In the genomic region with DNA sequence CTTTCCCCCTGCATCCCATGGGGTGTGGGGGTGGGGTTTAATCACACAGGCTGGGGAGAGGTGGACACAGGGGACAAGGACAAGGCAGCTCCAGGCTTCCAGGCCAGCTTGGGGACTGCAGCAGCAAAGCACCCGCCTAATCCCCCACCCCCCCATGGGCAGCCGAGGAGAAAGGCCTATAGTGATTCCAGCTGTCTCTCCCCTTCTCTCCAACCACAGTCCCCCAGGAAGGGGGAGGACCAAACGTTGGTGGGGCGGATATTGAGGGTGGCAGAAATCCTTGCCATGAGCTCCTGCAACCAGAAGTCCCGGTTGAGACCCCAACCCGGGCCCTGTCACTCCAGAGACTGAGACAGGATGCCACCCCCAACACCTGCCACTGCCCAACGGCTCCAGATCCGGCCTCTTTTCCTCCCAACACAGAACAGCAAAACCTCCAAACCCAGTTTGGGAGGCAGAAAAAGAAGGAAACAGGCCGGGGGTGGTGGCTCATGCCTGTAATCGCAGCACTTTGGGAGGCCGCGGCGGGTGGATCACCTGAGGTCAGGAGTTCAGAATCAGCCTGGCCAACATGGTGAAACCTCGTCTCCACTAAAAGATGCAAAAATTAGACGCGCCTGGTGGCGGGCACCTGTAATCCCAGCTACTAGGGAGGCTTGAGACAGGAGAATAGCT, we compare ENCODE assay signal across 8 cellular contexts. TPM values are rescaled to one million over a fixed set of nuclear protein-coding genes. Genes with fewer than 3 reads are reported as not detected.
DNase-seq lines count a peak whose midpoint lies in the region; ATAC-seq, FAIRE-seq and TF ChIP-seq lines count a peak whose summit lies in the region.

No MANE protein-coding gene starts in this region.

- peaks cover 10% of the 10 kb centered on the region for H3K36me3 ChIP-seq in lower lobe of right lung
- no peaks in the 10 kb centered on the region for H3K36me3 ChIP-seq in testis (ENCODE audit: low read depth, missing control alignments)

- intact Hi-C loops in lower lobe of right lung (cut with DNase I) (no loop called here), testis (cut with DNase I; ENCODE audit: low total_unique reads) (no loop called here)

- no peaks in the 10 kb centered on the region for H3K27me3 ChIP-seq in lower lobe of right lung (ENCODE audit: low read depth)
- H3K27me3 ChIP-seq in testis: no peaks in the 10 kb centered on the region

- no peaks in the 10 kb centered on the region for H3K36me3 Mint-ChIP-seq in activated T-cell treated with anti-CD3 and anti-CD28 coated beads, Interleukin-2, amount 50 U/mL, for 4 hours (ENCODE audit: insufficient read depth)

- H3K4me1 ChIP-seq in lower lobe of right lung (peaks cover 69% of the 10 kb centered on the region), testis (peaks cover 7% of the 10 kb centered on the region)

- H3K27me3 Mint-ChIP-seq in activated T-cell treated with anti-CD3 and anti-CD28 coated beads, Interleukin-2, amount 50 U/mL, for 4 hours (ENCODE audit: low read depth): peaks cover 8% of the 10 kb centered on the region

- no peaks in the 10 kb centered on the region for H3K9me3 ChIP-seq in lower lobe of right lung
- no peaks in the 10 kb centered on the region for H3K9me3 ChIP-seq in testis

- no peak for FAIRE-seq in HTR-8/SVneo (lab: Jason Lieb, UNC)

- ATAC-seq in activated T-cell treated with anti-CD3 and anti-CD28 coated beads, Interleukin-2, amount 50 U/mL, for 4 hours: no peak
- ATAC-seq in lower lobe of right lung: no peak
- ATAC-seq in HG03432 (IDR thresholded peaks at IDR 0.05; ENCODE audit: unreplicated experiment): no peak

- peak overlapping the region; percentile 68 for H3K4me3 Mint-ChIP-seq in activated T-cell treated with anti-CD3 and anti-CD28 coated beads, Interleukin-2, amount 50 U/mL, for 4 hours

- H3K27ac ChIP-seq in caudate nucleus (ENCODE audit: low read depth, low read length) (peak overlapping the region; percentile 21), lower lobe of right lung (peak overlapping the region; percentile 93), testis (no peak overlapping the region)

- DNase-seq in activated T-cell treated with anti-CD3 and anti-CD28 coated beads, Interleukin-2, amount 50 U/mL, for 4 hours: no peak
- DNase-seq in activated T-cell treated with anti-CD3 and anti-CD28 coated beads for 4 hours (no peak), caudate nucleus (lab: John Stamatoyannopoulos, UW) (no peak), lower lobe of right lung (no peak), testis (no peak), HTR-8/SVneo (ENCODE audit: insufficient read length, low spot score) (no peak), NOMO-1 treated with dmso at 0.1 percent for 144 hours (lab: John Stamatoyannopoulos, UW; ENCODE audit: unreplicated experiment) (no peak)

- H3K4me3 ChIP-seq in lower lobe of right lung: peak overlapping the region; percentile 78
- H3K4me3 ChIP-seq in testis: peak overlapping the region; percentile 63 to 70

- no peak for TF ChIP-seq POLR2A in testis (IDR thresholded peaks at IDR 0.05)

- WGBS in testis, 2 donors: 26 to 38% methylated on average over 11 to 17 of the region's 17 CpGs

- no peaks in the 10 kb centered on the region for H3K9me3 Mint-ChIP-seq in activated T-cell treated with anti-CD3 and anti-CD28 coated beads, Interleukin-2, amount 50 U/mL, for 4 hours

- H3K4me1 Mint-ChIP-seq in activated T-cell treated with anti-CD3 and anti-CD28 coated beads, Interleukin-2, amount 50 U/mL, for 4 hours (ENCODE audit: low read depth): peaks cover 44% of the 10 kb centered on the region

- TF ChIP-seq CTCF in lower lobe of right lung (IDR thresholded peaks at IDR 0.05): no peak
- TF ChIP-seq CTCF in testis (IDR thresholded peaks at IDR 0.05): no peak

RNA-seq across cellular contexts. Expression of gene EPHA2, which starts 1.7 kb away (rescaled TPM):
- total RNA-seq in activated T-cell treated with anti-CD3 and anti-CD28 coated beads, Interleukin-2, amount 50 U/mL, for 4 hours: under 1 TPM; 0.29 to 0.35 (median 0.33) TPM
- total RNA-seq in lower lobe of right lung (20.4 TPM), testis (10 to 100 TPM in 1 of 2 donors, 1 to 10 TPM in 1; 5.7 to 14.1 TPM)
- polyA plus RNA-seq in testis (ENCODE audit: insufficient read depth, low read depth, low replicate concordance): 5.1 TPM

RNA-seq across cellular contexts. Expression of gene ARHGEF19, which starts 58.3 kb away (rescaled TPM):
- total RNA-seq in activated T-cell treated with anti-CD3 and anti-CD28 coated beads, Interleukin-2, amount 50 U/mL, for 4 hours: 10 to 100 TPM; 10.6 to 16.6 (median 11.1) TPM
- total RNA-seq in lower lobe of right lung (15.6 TPM), testis (10 to 100 TPM in 1 of 2 donors, 1 to 10 TPM in 1; 8.5 to 10.1 TPM)
- 6.0 TPM for polyA plus RNA-seq in testis (ENCODE audit: insufficient read depth, low read depth, low replicate concordance)

Comparison
In these comparisons a context has a peak if more than half of its experiments do, and no peak if none do; other contexts are left out.
1. H3K27ac ChIP-seq: peak in caudate nucleus (single experiment) and lower lobe of right lung (single experiment); none in testis (0 of 2).
2. RNA of gene EPHA2, which starts 1.7 kb away (total RNA-seq): 20.4 TPM in lower lobe of right lung (single experiment) and 5.7 to 14.1 TPM in testis; 0.29 to 0.35 TPM in activated T-cell treated with anti-CD3 and anti-CD28 coated beads, Interleukin-2, amount 50 U/mL, for 4 hours; every median in the first group is over 4 times any median in the second.